In genomic region chr6:64985726-64986125, GRCh38 we compare ENCODE assay signal across 20 cellular contexts.
"Had no signal": no experiment of that assay in that cellular context is flagged by ENCODE, and none has a peak within 500 bp of the region (broad histone marks: within the 10 kb centered on the region; RNA-seq: fewer than 3 reads in every experiment).

No MANE protein-coding gene starts in this region.

- DNase-seq: activated CD4-positive, alpha-beta T cell treated with anti-CD3 and anti-CD28 coated beads for 1 hour; activated CD4-positive, alpha-beta T cell treated with anti-CD3 and anti-CD28 coated beads, Interleukin-2, amount 50 U/mL, for 48 hours; activated gamma-delta T cell treated with Interleukin-2 at 50 U/mL for 16 hours; activated naive CD8-positive, alpha-beta T cell treated with anti-CD3 and anti-CD28 coated beads for 36 hours; amygdala; kidney; left ventricle myocardium inferior; mammary epithelial cell; psoas muscle; right cardiac atrium; stimulated activated CD4-positive, alpha-beta T cell treated with anti-CD3 and anti-CD28 coated beads, Interleukin-15, amount 100 ng/mL, for 24 hours; stimulated activated CD4-positive, alpha-beta T cell treated with anti-CD3 and anti-CD28 coated beads, Interleukin-2, amount 100 ng/mL, for 48 hours; T-helper 1 cell; T-helper 9 cell; transverse colon had no signal

- H3K4me3 ChIP-seq: left ventricle myocardium inferior, psoas muscle, skin epidermis, suprapubic skin, transverse colon had no signal

- H3K27ac ChIP-seq: left ventricle myocardium inferior, psoas muscle, skin epidermis, suprapubic skin, transverse colon had no signal

- H3K27me3 Mint-ChIP-seq: activated naive CD8-positive, alpha-beta T cell treated with anti-CD3 and anti-CD28 coated beads for 36 hours; stimulated activated naive CD8-positive, alpha-beta T cell treated with anti-CD3 and anti-CD28 coated beads, Interleukin-15, Interleukin-2, amounts not matched to agents 100 ng/mL and 50 ng/mL, for 24 hours had no signal

- H3K36me3 Mint-ChIP-seq: activated naive CD8-positive, alpha-beta T cell treated with anti-CD3 and anti-CD28 coated beads for 36 hours had no signal

- H3K4me1 ChIP-seq: left ventricle myocardium inferior, psoas muscle, suprapubic skin, transverse colon had no signal

- H3K4me3 Mint-ChIP-seq: activated naive CD8-positive, alpha-beta T cell treated with anti-CD3 and anti-CD28 coated beads for 36 hours; activated T-helper 1 cell treated with anti-CD3 and anti-CD28 coated beads, Interleukin-12 subunit alpha, Interleukin-12 subunit beta, Interleukin-2, Interleukin-4 antibody, amounts not matched to agents 30 ng/mL and 10 ng/mL and 1 ng/mL, durations not matched to agents 14 hours and 24 hours and 36 hours; stimulated activated naive CD8-positive, alpha-beta T cell treated with anti-CD3 and anti-CD28 coated beads, Interleukin-15, Interleukin-2, amounts not matched to agents 100 ng/mL and 50 ng/mL, for 24 hours had no signal

- H3K27me3 ChIP-seq: suprapubic skin, transverse colon had no signal

- H3K9me3 Mint-ChIP-seq: stimulated activated naive CD8-positive, alpha-beta T cell treated with anti-CD3 and anti-CD28 coated beads, Interleukin-15, Interleukin-2, amounts not matched to agents 100 ng/mL and 50 ng/mL, for 24 hours had no signal

- H3K4me1 Mint-ChIP-seq: activated naive CD8-positive, alpha-beta T cell treated with anti-CD3 and anti-CD28 coated beads for 36 hours had no signal

- H3K9me3 ChIP-seq: left ventricle myocardium inferior, psoas muscle, suprapubic skin, transverse colon had no signal

- ATAC-seq: psoas muscle, right cardiac atrium had no signal

- H3K27ac Mint-ChIP-seq: activated naive CD8-positive, alpha-beta T cell treated with anti-CD3 and anti-CD28 coated beads for 36 hours; activated T-helper 1 cell treated with anti-CD3 and anti-CD28 coated beads, Interleukin-12 subunit alpha, Interleukin-12 subunit beta, Interleukin-2, Interleukin-4 antibody, amounts not matched to agents 30 ng/mL and 10 ng/mL and 1 ng/mL, durations not matched to agents 14 hours and 24 hours and 36 hours; stimulated activated naive CD8-positive, alpha-beta T cell treated with anti-CD3 and anti-CD28 coated beads, Interleukin-15, Interleukin-2, amounts not matched to agents 100 ng/mL and 50 ng/mL, for 24 hours had no signal

- FAIRE-seq: colon had no signal

- H3K36me3 ChIP-seq: left ventricle myocardium inferior, suprapubic skin, transverse colon had no signal
